In the genomic region with DNA sequence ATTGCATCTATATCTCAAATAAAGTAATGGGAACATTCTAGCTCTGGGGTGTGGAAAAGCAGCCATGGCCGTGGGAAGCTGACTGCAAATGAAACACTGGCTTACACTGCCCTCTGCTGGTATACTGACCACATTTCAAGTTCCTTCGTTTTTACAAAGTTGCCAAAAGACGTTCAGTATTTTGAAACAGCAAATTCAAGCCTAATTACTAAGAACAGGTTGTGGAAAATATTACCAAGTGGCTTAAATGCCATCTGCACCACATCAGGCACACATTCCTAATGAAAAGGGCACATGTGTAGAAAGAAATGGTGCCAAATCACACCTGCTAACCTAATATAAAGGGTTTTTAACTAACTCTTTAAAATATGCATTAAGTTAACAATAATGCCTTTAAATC, we compare ENCODE assay signal across 8 cellular contexts.
DNase-seq lines count a peak whose midpoint lies in the region; ATAC-seq and TF ChIP-seq lines count a peak whose summit lies in the region.

No MANE protein-coding gene starts in this region.

- DNase-seq in ACHN: peak; percentile 70
- no peak for DNase-seq in GM12864 (ENCODE audit: low read depth)
- DNase-seq in NCI-H2107 (lab: John Stamatoyannopoulos, UW): peak; percentile 48
- no peak for DNase-seq in activated B cell treated with CpG ODN at 0.5 μM for 24 hours
- peak; percentile 58 for DNase-seq in endothelial cell (ENCODE audit: low spot score)
- DNase-seq in mucosa of descending colon: peak in 1 of 3 donors; percentile 61

- H3K27me3 ChIP-seq in subcutaneous abdominal adipose tissue (ENCODE audit: control insufficient read depth in 5 of 5, insufficient read depth in 4 of 5, low read length in 5 of 5): no peaks in the 10 kb centered on the region

- intact Hi-C loops in activated B cell treated with CpG ODN at 0.5 μM for 24 hours (cut with micrococcal nuclease) (loop anchor here (1.0 to 5.0 kb wide), 7 partner anchors 18 to 900 kb away; no protein-coding TSS in a partner anchor), mucosa of descending colon (cut with DNase I, micrococcal nuclease) (no loop called here)

- H3K9me3 Mint-ChIP-seq in activated B cell treated with CpG ODN at 0.5 μM for 24 hours (no peaks in the 10 kb centered on the region), endothelial cell (ENCODE audit: unreplicated experiment) (no peaks in the 10 kb centered on the region)

- H3K4me3 Mint-ChIP-seq in activated B cell treated with CpG ODN at 0.5 μM for 24 hours (no peak overlapping the region), endothelial cell (ENCODE audit: unreplicated experiment) (no peak overlapping the region)

- H3K36me3 ChIP-seq in mucosa of descending colon (ENCODE audit: low read depth) (no peaks in the 10 kb centered on the region), subcutaneous abdominal adipose tissue (ENCODE audit: control insufficient read depth in 5 of 5, insufficient read depth in 5 of 5, low read length in 5 of 5) (no peaks in the 10 kb centered on the region)

- peak; percentile 80 for TF ChIP-seq CTCF in GM12864 (IDR thresholded peaks at IDR 0.05; ENCODE audit: low read depth, low read length, missing control alignments)
- peak; percentile 50 for TF ChIP-seq CTCF in activated B cell treated with CpG ODN at 0.5 μM for 24 hours (IDR thresholded peaks at IDR 0.05)
- TF ChIP-seq CTCF in endothelial cell (IDR thresholded peaks at IDR 0.05; ENCODE audit: unreplicated experiment): peak; percentile 92
- peak; percentile 80 for TF ChIP-seq CTCF in mucosa of descending colon (IDR thresholded peaks at IDR 0.05)

- CTCF ChIA-PET in activated B cell treated with CpG ODN at 0.5 μM for 24 hours (lab: Charles Lee): interaction anchor here (0.6 to 3.4 kb wide), 27 partner anchors 9 to 901 kb away, joined by 3 to 24 read pairs (median 4); no protein-coding TSS in a partner anchor

- H3K36me3 Mint-ChIP-seq in activated B cell treated with CpG ODN at 0.5 μM for 24 hours (ENCODE audit: low read depth) (peaks cover 38% of the 10 kb centered on the region), endothelial cell (ENCODE audit: low read depth, unreplicated experiment) (no peaks in the 10 kb centered on the region)

- H3K27ac Mint-ChIP-seq in activated B cell treated with CpG ODN at 0.5 μM for 24 hours (no peak overlapping the region), endothelial cell (ENCODE audit: unreplicated experiment) (no peak overlapping the region)

- POLR2A ChIA-PET in activated B cell treated with CpG ODN at 0.5 μM for 24 hours (lab: Charles Lee): interaction anchor here (0.6 to 2.7 kb wide), 4 partner anchors 9 to 345 kb away, joined by 3 to 15 read pairs (median 9); partner anchors contain the start of gene JAZF1

- H3K27me3 Mint-ChIP-seq in activated B cell treated with CpG ODN at 0.5 μM for 24 hours (no peaks in the 10 kb centered on the region), endothelial cell (ENCODE audit: unreplicated experiment) (peaks cover 1% of the 10 kb centered on the region)

- H3K4me1 Mint-ChIP-seq in activated B cell treated with CpG ODN at 0.5 μM for 24 hours: peaks cover 40% of the 10 kb centered on the region
- no peaks in the 10 kb centered on the region for H3K4me1 Mint-ChIP-seq in endothelial cell (ENCODE audit: unreplicated experiment)

- ATAC-seq in activated B cell treated with CpG ODN at 0.5 μM for 24 hours (ENCODE audit: low read depth) (no peak), mucosa of descending colon (peak; percentile 82), GM21723 (IDR thresholded peaks at IDR 0.05; ENCODE audit: unreplicated experiment) (no peak)

- H3K9me3 ChIP-seq in mucosa of descending colon: no peaks in the 10 kb centered on the region
- no peaks in the 10 kb centered on the region for H3K9me3 ChIP-seq in subcutaneous abdominal adipose tissue (ENCODE audit: control insufficient read depth in 5 of 5, low read length in 5 of 5)

- H3K4me1 ChIP-seq in mucosa of descending colon (ENCODE audit: low read depth): no peaks in the 10 kb centered on the region
- peaks cover 0 to 8% (median 4%) of the 10 kb centered on the region in 5 donors for H3K4me1 ChIP-seq in subcutaneous abdominal adipose tissue (ENCODE audit: control insufficient read depth in 5 of 5, insufficient read depth in 5 of 5, low read length in 5 of 5)

- peak overlapping the region; percentile 43 for H3K27ac ChIP-seq in subcutaneous abdominal adipose tissue (ENCODE audit: low read depth, low read length)

- in situ Hi-C loops in ACHN (cut with HindIII; ENCODE audit: low pct_ligation_motif_present, low pct_unique_long_range_greater_than_20kb, low sequenced_read_pairs): no loop called here

- H3K4me3 ChIP-seq in GM12864 (ENCODE audit: low read depth, low read length) (no peak overlapping the region), mucosa of descending colon (no peak overlapping the region), subcutaneous abdominal adipose tissue (ENCODE audit: low read depth in 1 of 5, low read length in 5 of 5) (no peak overlapping the region)

- no peak overlapping the region for H3K9ac ChIP-seq in subcutaneous abdominal adipose tissue (ENCODE audit: low read length in 5 of 5)

Comparison
In these comparisons a context has a peak if more than half of its experiments do, and no peak if none do; other contexts are left out.
1. DNase-seq: peak in ACHN (single experiment), NCI-H2107 (single experiment) and endothelial cell (single experiment); none in GM12864 (single experiment) and activated B cell treated with CpG ODN at 0.5 μM for 24 hours (single experiment).
2. Peak in every context shown above with its lines, with median percentiles within 50 percentile points of each other: CTCF ChIP-seq.